ENCODE assay signal across 8 cellular contexts in the genomic region with DNA sequence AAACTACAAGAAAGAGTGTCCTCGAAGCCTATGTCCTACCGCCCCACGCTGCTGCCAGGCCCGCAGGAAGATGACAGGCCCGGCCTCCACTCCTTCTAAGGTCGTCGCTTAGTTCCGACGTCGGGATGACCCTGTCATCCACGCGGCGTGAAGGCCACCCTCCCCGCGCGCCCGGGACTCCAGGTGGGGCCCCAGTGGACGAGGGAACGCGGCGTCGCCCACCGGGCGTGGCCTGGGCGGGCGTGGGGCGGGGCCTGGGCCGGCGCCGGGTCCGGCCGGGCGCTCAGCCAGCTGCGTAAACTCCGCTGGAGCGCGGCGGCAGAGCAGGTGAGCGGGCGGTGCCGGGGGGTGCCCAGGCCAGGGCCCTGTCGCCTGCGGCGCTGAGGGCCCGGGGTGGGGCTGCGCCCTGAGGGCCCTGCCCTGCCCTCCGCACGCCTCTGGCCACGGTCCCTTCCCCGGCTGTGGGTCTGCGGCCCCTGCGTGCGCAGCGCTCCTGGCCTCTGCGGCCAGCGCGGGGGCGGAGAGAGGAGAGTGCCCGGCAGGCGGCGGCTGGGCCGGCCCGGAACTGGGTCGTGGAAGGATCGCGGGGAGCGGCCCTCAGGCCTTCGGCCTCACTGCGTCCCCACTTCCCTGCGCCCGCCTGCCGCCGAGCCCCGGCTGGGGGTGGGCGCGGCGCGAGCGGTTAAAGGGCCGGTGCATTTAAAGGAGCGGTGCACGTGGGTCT. TPM values are rescaled to one million over a fixed set of nuclear protein-coding genes. Genes with fewer than 3 reads are reported as not detected.
DNase-seq lines count a peak whose midpoint lies in the region; ATAC-seq and TF ChIP-seq lines count a peak whose summit lies in the region.

A gene (plus strand): TSS at position 294 of the 724 bp plus-strand sequence. CDS start 11,292 bp downstream, outside the sequence.

- peaks cover 0 to 14% of the 10 kb centered on the region in 2 donors for H3K4me1 ChIP-seq in lung (ENCODE audit: control insufficient read depth in 2 of 2, insufficient read depth in 2 of 2, low read length in 2 of 2)

- no peak for TF ChIP-seq CTCF in lung (IDR thresholded peaks at IDR 0.05; ENCODE audit: control extremely low read depth, extremely low read depth)

- peak within 1 kb of the TSS; percentile 86 to 88 for H3K27ac ChIP-seq in lung (ENCODE audit: low read depth in 1 of 2, low read length in 1 of 2)

- 1 to 2% methylated on average over 33 to 82 of the region's 82 CpGs for WGBS in lung, 2 donors

- ATAC-seq in GM18861 (IDR thresholded peaks at IDR 0.05; ENCODE audit: unreplicated experiment): peak; percentile 90
- peak; percentile 92 for ATAC-seq in HG03045 (IDR thresholded peaks at IDR 0.05; ENCODE audit: unreplicated experiment)
- ATAC-seq in lung (ENCODE audit: insufficient read depth, low FRiP score): peak; percentile 97

- H3K27me3 ChIP-seq in lung (ENCODE audit: control insufficient read depth, insufficient read depth): no peaks in the 10 kb centered on the region

- H3K36me3 ChIP-seq in lung (ENCODE audit: control insufficient read depth in 2 of 2, insufficient read depth in 2 of 2, low read length in 2 of 2): no peaks in the 10 kb centered on the region

- DNase-seq in AG08395 (ENCODE audit: low spot score) (peak; percentile 74), NCI-H345 treated with DMSO at 0.1 percent for 48 hours (lab: John Stamatoyannopoulos, UW; ENCODE audit: unreplicated experiment) (peak; percentile 49), lung (ENCODE audit: low spot score) (peak; percentile 71)
- DNase-seq in activated CD4-positive, alpha-beta T cell treated with anti-CD3 and anti-CD28 coated beads, Interleukin-2, amount 50 U/mL, for 48 hours: peak; percentile 70 to 74
- DNase-seq in effector CD4-positive, alpha-beta T cell: peak; percentile 28
- peak; percentile 25 for DNase-seq in stimulated activated CD8-positive, alpha-beta memory T cell treated with anti-CD3 and anti-CD28 coated beads, Interleukin-12 subunit alpha, Interleukin-12 subunit beta, amount 100 ng/mL, for 1 hour (ENCODE audit: low read depth)

- H3K4me3 ChIP-seq in lung: peak within 1 kb of the TSS; percentile 72

- H3K9me3 ChIP-seq in lung (ENCODE audit: control insufficient read depth in 2 of 2, insufficient read depth in 1 of 2, low read length in 1 of 2): no peaks in the 10 kb centered on the region

RNA-seq across cellular contexts. Expression of the gene that starts here (rescaled TPM):
- total RNA-seq in lung: 10 to 100 TPM; 16.4 to 28.1 TPM
- polyA plus RNA-seq in lung: 10 to 100 TPM; 17.8 to 19.6 TPM

Comparison
In these comparisons a context has a peak if more than half of its experiments do, and no peak if none do; other contexts are left out.
1. Peak in every context shown above with its lines: DNase-seq, ATAC-seq, H3K4me3 ChIP-seq and H3K27ac ChIP-seq.